ENCODE assay signal across 12 cellular contexts in genomic region chr17:55053855-55054254, GRCh38.
DNase-seq lines count a peak whose midpoint lies in the region; ATAC-seq and TF ChIP-seq lines count a peak whose summit lies in the region.
"Had no signal": no experiment of that assay in that cellular context is flagged by ENCODE, and none has a peak within 500 bp of the region (broad histone marks: within the 10 kb centered on the region; RNA-seq: fewer than 3 reads in every experiment).

No MANE protein-coding gene starts in this region.

- no peaks in the 10 kb centered on the region for H3K79me2 ChIP-seq in mesendoderm (ENCODE audit: control insufficient read depth, insufficient read depth, low read length)

- intact Hi-C loops in CD4-positive, alpha-beta memory T cell (cut with micrococcal nuclease) = loop anchor here (1.0 to 10.0 kb wide), 3 partner anchors 211 to 294 kb away; partner anchors contain the start of gene HLF
- intact Hi-C loops in body of pancreas (cut with DNase I) = no loop called here

- H3K79me1 ChIP-seq in mesendoderm (ENCODE audit: low read length) = no peaks in the 10 kb centered on the region

- H3K4ac ChIP-seq in mesendoderm (ENCODE audit: low read depth, low read length) = no peak overlapping the region

- POLR2A ChIA-PET in CD4-positive, alpha-beta memory T cell (lab: Charles Lee; ENCODE audit: partially characterized antibody) = interaction anchor here (1.6 kb wide), 1 partner anchor 184 kb away, joined by 6 read pairs; no protein-coding TSS in a partner anchor

- H3K4me1 ChIP-seq in CD4-positive, alpha-beta memory T cell (ENCODE audit: insufficient read depth, low read length) = no peaks in the 10 kb centered on the region
- H3K4me1 ChIP-seq in body of pancreas = peaks cover 6% of the 10 kb centered on the region
- no peaks in the 10 kb centered on the region for H3K4me1 ChIP-seq in mesendoderm (ENCODE audit: control insufficient read depth, low read depth, low read length)
- H3K4me1 ChIP-seq: upper lobe of left lung had no signal

- no peak overlapping the region for H3K18ac ChIP-seq in mesendoderm (ENCODE audit: low read length)

- CTCF ChIA-PET in CD4-positive, alpha-beta memory T cell (lab: Charles Lee; ENCODE audit: partially characterized antibody) = interaction anchor here (1.0 to 1.8 kb wide), 3 partner anchors 35 to 241 kb away, joined by 3 to 13 read pairs (median 4); no protein-coding TSS in a partner anchor

- WGBS in body of pancreas, 2 donors = 88 to 97% methylated on average over 1 of the region's 1 CpG
- WGBS in mesendoderm (ENCODE audit: extremely low coverage, insufficient coverage, low lambda C conversion rate) = no CpG with 5 or more reads among the region's 1 CpG

- TF ChIP-seq POLR2A in body of pancreas (IDR thresholded peaks at IDR 0.05) = no peak

- ATAC-seq in body of pancreas = no peak
- no peak for ATAC-seq in HG03342 (IDR thresholded peaks at IDR 0.05; ENCODE audit: unreplicated experiment)
- ATAC-seq in GM21723 (IDR thresholded peaks at IDR 0.05; ENCODE audit: unreplicated experiment) = no peak

- no peak overlapping the region for H3K56ac ChIP-seq in mesendoderm (ENCODE audit: low read length)

- H3K4me1 Mint-ChIP-seq in CD4-positive, alpha-beta memory T cell = no peaks in the 10 kb centered on the region
- H3K4me1 Mint-ChIP-seq: activated naive CD4-positive, alpha-beta T cell treated with anti-CD3 and anti-CD28 coated beads, Interleukin-2, amount 50 U/mL, for 24 hours had no signal

- H3K36me3 ChIP-seq in CD4-positive, alpha-beta memory T cell (ENCODE audit: insufficient read depth, low read length) = no peaks in the 10 kb centered on the region
- H3K36me3 ChIP-seq in body of pancreas (replicated peaks in 1 of 2; ENCODE audit: insufficient read depth in 1 of 2, low read depth in 2 of 2) = no peaks in the 10 kb centered on the region
- no peaks in the 10 kb centered on the region for H3K36me3 ChIP-seq in mesendoderm (ENCODE audit: control insufficient read depth, insufficient read depth, low read length)
- H3K36me3 ChIP-seq: upper lobe of left lung had no signal

- peak in 3 of 5 donors; percentile 12 to 22 (median 18) for DNase-seq in CD4-positive, alpha-beta memory T cell
- DNase-seq in LHCN-M2 (ENCODE audit: low read depth) = peak; percentile 8
- DNase-seq in body of pancreas = no peak
- DNase-seq in mesendoderm = peak; percentile 3
- DNase-seq in activated gamma-delta T cell (lab: John Stamatoyannopoulos, UW) = no peak
- DNase-seq in COLO668 (lab: John Stamatoyannopoulos, UW; ENCODE audit: unreplicated experiment) = no peak
- DNase-seq: NCI-H1048, T-helper 1 cell, upper lobe of left lung had no signal

- H3K4me3 ChIP-seq in CD4-positive, alpha-beta memory T cell (ENCODE audit: low read length in 2 of 2) = no peak overlapping the region
- H3K4me3 ChIP-seq in body of pancreas (no peak overlapping the region), mesendoderm (ENCODE audit: low read length) (no peak overlapping the region)
- H3K4me3 ChIP-seq: upper lobe of left lung had no signal

- no peak overlapping the region for H2BK5ac ChIP-seq in mesendoderm (ENCODE audit: low read length)

- peak overlapping the region in 1 of 7 donors; percentile 29 for H3K27ac Mint-ChIP-seq in CD4-positive, alpha-beta memory T cell
- H3K27ac Mint-ChIP-seq: activated naive CD4-positive, alpha-beta T cell treated with anti-CD3 and anti-CD28 coated beads, Interleukin-2, amount 50 U/mL, for 24 hours had no signal

- no peaks in the 10 kb centered on the region for H3K9me3 ChIP-seq in CD4-positive, alpha-beta memory T cell (ENCODE audit: control insufficient read depth in 1 of 2, low read length in 2 of 2)
- no peaks in the 10 kb centered on the region for H3K9me3 ChIP-seq in body of pancreas
- H3K9me3 ChIP-seq: upper lobe of left lung had no signal

- no peak overlapping the region for H2BK15ac ChIP-seq in mesendoderm (replicated peaks; ENCODE audit: low read depth)

- no peak overlapping the region for H3K4me3 Mint-ChIP-seq in CD4-positive, alpha-beta memory T cell
- H3K4me3 Mint-ChIP-seq: activated naive CD4-positive, alpha-beta T cell treated with anti-CD3 and anti-CD28 coated beads, Interleukin-2, amount 50 U/mL, for 24 hours had no signal

- H3K23ac ChIP-seq in mesendoderm (ENCODE audit: low read length) = no peak overlapping the region

- no peak overlapping the region for H3K9ac ChIP-seq in mesendoderm (ENCODE audit: low read length)

- no peaks in the 10 kb centered on the region for H3K27me3 ChIP-seq in CD4-positive, alpha-beta memory T cell (ENCODE audit: insufficient read depth, low read length)
- H3K27me3 ChIP-seq in body of pancreas (no peaks in the 10 kb centered on the region), mesendoderm (ENCODE audit: insufficient read depth, low read length, poor library complexity) (no peaks in the 10 kb centered on the region)
- H3K27me3 ChIP-seq: upper lobe of left lung had no signal

- H4K5ac ChIP-seq in mesendoderm (ENCODE audit: low read length) = no peak overlapping the region

- H3K4me2 ChIP-seq in mesendoderm (ENCODE audit: low read length) = no peak overlapping the region

- H3K27ac ChIP-seq in CD4-positive, alpha-beta memory T cell (ENCODE audit: low read depth, low read length) = no peak overlapping the region
- H3K27ac ChIP-seq in body of pancreas (no peak overlapping the region), mesendoderm (ENCODE audit: low read depth, low read length) (no peak overlapping the region)
- H3K27ac ChIP-seq: upper lobe of left lung had no signal

- no peak overlapping the region for H4K8ac ChIP-seq in mesendoderm (ENCODE audit: low read depth, low read length)

- H2BK120ac ChIP-seq in mesendoderm (ENCODE audit: low read depth, low read length) = no peak overlapping the region

- peaks cover 2 to 8% of the 10 kb centered on the region in 2 donors for H3K36me3 Mint-ChIP-seq in CD4-positive, alpha-beta memory T cell

- TF ChIP-seq CTCF in body of pancreas (IDR thresholded peaks at IDR 0.05) = peak in 4 of 7 experiments; percentile 17 to 36 (median 29)

- H3K27me3 Mint-ChIP-seq in CD4-positive, alpha-beta memory T cell = no peaks in the 10 kb centered on the region
- H3K27me3 Mint-ChIP-seq: activated naive CD4-positive, alpha-beta T cell treated with anti-CD3 and anti-CD28 coated beads, Interleukin-2, amount 50 U/mL, for 24 hours had no signal

- H2AK5ac ChIP-seq in mesendoderm (ENCODE audit: low read length) = no peak overlapping the region

- H3K9me3 Mint-ChIP-seq in CD4-positive, alpha-beta memory T cell = peaks cover 0 to 4% (median 0%) of the 10 kb centered on the region in 8 donors
- H3K9me3 Mint-ChIP-seq: activated naive CD4-positive, alpha-beta T cell treated with anti-CD3 and anti-CD28 coated beads, Interleukin-2, amount 50 U/mL, for 24 hours had no signal

Comparison
In these comparisons a context has a peak if more than half of its experiments do, and no peak if none do; other contexts are left out.
1. DNase-seq: peak in CD4-positive, alpha-beta memory T cell (3 of 5), LHCN-M2 (single experiment) and mesendoderm (single experiment); none in body of pancreas (0 of 4), activated gamma-delta T cell (single experiment) and COLO668 (single experiment).